In the genomic region with DNA sequence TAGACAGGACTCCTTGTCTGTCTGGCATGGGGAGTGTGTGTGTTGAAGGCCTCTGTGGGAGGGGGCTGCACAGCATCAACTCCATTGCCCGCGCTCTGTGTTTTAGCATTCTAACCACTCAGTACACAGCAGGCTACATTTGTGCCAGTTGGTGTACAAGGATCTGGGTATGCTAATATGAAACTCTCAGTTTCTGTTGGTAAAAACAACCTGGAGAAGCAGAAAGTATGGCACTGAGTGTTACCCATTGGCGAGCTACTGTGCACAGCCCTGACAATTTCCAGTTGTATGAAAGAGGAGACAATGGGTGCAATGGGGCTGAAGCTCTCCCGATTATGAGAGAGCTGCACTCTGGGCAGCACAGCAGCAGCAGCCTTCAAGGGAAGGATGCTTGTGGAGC, we compare ENCODE assay signal across 32 cellular contexts.
"Had no signal": no experiment of that assay in that cellular context is flagged by ENCODE, and none has a peak within 500 bp of the region (broad histone marks: within the 10 kb centered on the region; RNA-seq: fewer than 3 reads in every experiment).

No MANE protein-coding gene starts in this region.

- ATAC-seq: Panc1, Right ventricle myocardium inferior, SK-N-SH treated with all-trans-retinoic acid at 6 μM for 48 hours had no signal

- H3K4me2 ChIP-seq: PC-9 had no signal

- H2AFZ ChIP-seq: PC-9 had no signal

- H3K4me1 ChIP-seq: SJCRH30 had no signal

- H3K36me3 ChIP-seq: SJCRH30 had no signal

- H3K27ac ChIP-seq: PC-9, RWPE1, SJCRH30, SK-N-MC had no signal

- H3K4me3 ChIP-seq: PC-9, SJCRH30, SK-N-MC had no signal

- DNase-seq: Karpas-422, NCI-H1048, NCI-H1092 treated with DMSO at 0.1 percent for 48 hours, NCI-H1105 treated with DMSO at 0.1 percent for 48 hours, NCI-H1417, NCI-H1436, NCI-H146, NCI-H1694, NCI-H187, NCI-H1930, NCI-H2029 treated with DMSO at 0.1 percent for 48 hours, NCI-H2081 treated with DMSO at 0.1 percent for 48 hours, NCI-H2107, NCI-H2171, NCI-H226, NCI-H446 treated with DMSO at 0.1 percent for 48 hours, NCI-H510A, NCI-H524, NCI-H526, NCI-H69, NCI-H748 treated with DMSO at 0.1 percent for 48 hours, NCI-H82, PC-9, SHP77, SIG-M5, SJCRH30, SW 1271 had no signal

- H3K9me3 ChIP-seq: SJCRH30 had no signal

- H3K27me3 ChIP-seq: SJCRH30 had no signal
